Comparison of ENCODE assay signal across 27 cellular contexts in the genomic region with DNA sequence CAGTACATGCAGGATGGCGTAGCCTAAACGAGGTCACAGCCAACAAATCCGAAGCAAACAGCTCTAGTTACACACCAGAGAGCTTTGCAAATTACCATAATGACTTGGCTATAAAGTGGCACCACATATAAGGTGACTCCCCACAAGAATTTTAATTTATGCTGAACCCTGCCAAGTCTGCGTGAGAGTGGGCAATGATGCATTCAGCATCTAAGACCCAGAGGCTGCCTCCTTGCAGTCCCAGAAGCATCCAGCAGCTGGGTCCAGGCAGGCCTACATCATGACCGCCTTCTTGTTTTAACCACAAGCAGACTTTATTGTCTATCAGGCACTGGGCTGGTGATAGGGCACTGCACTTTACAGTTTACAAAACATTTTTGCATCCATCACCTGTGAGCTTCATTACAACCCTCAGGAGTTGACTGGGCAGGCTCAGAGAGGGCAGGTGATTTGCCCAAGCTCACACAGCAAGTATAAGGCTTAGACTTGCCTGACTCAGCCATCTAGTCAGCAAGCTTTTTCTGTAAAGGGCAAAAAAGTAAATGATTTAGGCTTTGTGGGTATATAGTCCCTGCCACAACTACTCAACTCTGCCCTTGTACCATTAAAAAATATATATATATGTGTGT.
DNase-seq lines count a peak whose midpoint lies in the region; ATAC-seq and TF ChIP-seq lines count a peak whose summit lies in the region.
"Had no signal": no experiment of that assay in that cellular context is flagged by ENCODE, and none has a peak within 500 bp of the region (broad histone marks: within the 10 kb centered on the region; RNA-seq: fewer than 3 reads in every experiment).

No MANE protein-coding gene starts in this region.

- intact Hi-C loops in sciatic nerve (cut with DNase I): no loop called here

- H3K4me1 Mint-ChIP-seq in effector memory CD8-positive, alpha-beta T cell (ENCODE audit: low read depth in 2 of 2): peaks cover 32 to 36% of the 10 kb centered on the region in 2 donors
- H3K4me1 Mint-ChIP-seq in activated CD8-positive, alpha-beta memory T cell treated with anti-CD3 and anti-CD28 coated beads, Interleukin-2, amount 10 ng/mL, durations not matched to agents 7 days and 5 days: peaks cover 4% of the 10 kb centered on the region

- CTCF ChIA-PET in activated CD8-positive, alpha-beta memory T cell treated with anti-CD3 and anti-CD28 coated beads, Interleukin-2, amount 10 ng/mL, durations not matched to agents 7 days and 5 days (lab: Charles Lee): no interaction called here

- no peaks in the 10 kb centered on the region for H4K20me1 ChIP-seq in smooth muscle cell (ENCODE audit: low read depth)

- DNase-seq in NCI-H446 treated with DMSO at 0.1 percent for 48 hours (lab: John Stamatoyannopoulos, UW): peak; percentile 52
- DNase-seq in NCI-H446 (lab: John Stamatoyannopoulos, UW): no peak
- peak; percentile 14 for DNase-seq in NCI-H1105 treated with DMSO at 0.1 percent for 48 hours (lab: John Stamatoyannopoulos, UW)
- no peak for DNase-seq in effector memory CD8-positive, alpha-beta T cell
- peak; percentile 8 for DNase-seq in sciatic nerve (ENCODE audit: low spot score)
- DNase-seq in NCI-H128 (lab: John Stamatoyannopoulos, UW; ENCODE audit: unreplicated experiment): no peak
- no peak for DNase-seq in smooth muscle cell (lab: John Stamatoyannopoulos, UW; ENCODE audit: unreplicated experiment)
- DNase-seq in activated CD8-positive, alpha-beta memory T cell treated with anti-CD3 and anti-CD28 coated beads, Interleukin-2, amount 10 ng/mL, durations not matched to agents 7 days and 5 days: no peak
- DNase-seq: activated CD4-positive, alpha-beta T cell treated with anti-CD3 and anti-CD28 coated beads for 48 hours; activated naive CD4-positive, alpha-beta T cell treated with anti-CD3 and anti-CD28 coated beads, Interleukin-2, amount 10 ng/mL, durations not matched to agents 7 days and 5 days; activated T-cell treated with anti-CD3 and anti-CD28 coated beads, Interleukin-2, amount 50 U/mL, for 4 hours; AML-193; amygdala; caudate nucleus; CD8-positive, alpha-beta T cell; dermis blood vessel endothelial cell; H7; head of caudate nucleus; kidney glomerular epithelial cell; mammary epithelial cell; NCI-H1417; NCI-H2171 treated with DMSO at 0.1 percent for 48 hours; SK-N-SH had no signal

- no peaks in the 10 kb centered on the region for H3K36me3 ChIP-seq in smooth muscle cell (ENCODE audit: low read depth)
- H3K36me3 ChIP-seq: neural progenitor cell had no signal

- H3K9me3 Mint-ChIP-seq in effector memory CD8-positive, alpha-beta T cell: no peaks in the 10 kb centered on the region
- no peaks in the 10 kb centered on the region for H3K9me3 Mint-ChIP-seq in activated CD8-positive, alpha-beta memory T cell treated with anti-CD3 and anti-CD28 coated beads, Interleukin-2, amount 10 ng/mL, durations not matched to agents 7 days and 5 days (ENCODE audit: low read depth)
- H3K9me3 Mint-ChIP-seq: activated naive CD4-positive, alpha-beta T cell treated with anti-CD3 and anti-CD28 coated beads, Interleukin-2, amount 10 ng/mL, durations not matched to agents 7 days and 5 days; activated T-cell treated with anti-CD3 and anti-CD28 coated beads, Interleukin-2, amount 50 U/mL, for 4 hours; CD8-positive, alpha-beta T cell; neural progenitor cell; type B pancreatic cell had no signal

- H2AFZ ChIP-seq in smooth muscle cell (ENCODE audit: low read depth): no peak overlapping the region
- H2AFZ ChIP-seq: neural progenitor cell had no signal

- no peaks in the 10 kb centered on the region for H3K27me3 ChIP-seq in smooth muscle cell (ENCODE audit: low read depth)
- H3K27me3 ChIP-seq: neural progenitor cell had no signal

- H3K79me2 ChIP-seq in smooth muscle cell (ENCODE audit: low read depth): no peaks in the 10 kb centered on the region

- no peak overlapping the region for H3K4me3 Mint-ChIP-seq in effector memory CD8-positive, alpha-beta T cell
- H3K4me3 Mint-ChIP-seq in activated CD8-positive, alpha-beta memory T cell treated with anti-CD3 and anti-CD28 coated beads, Interleukin-2, amount 10 ng/mL, durations not matched to agents 7 days and 5 days: no peak overlapping the region
- H3K4me3 Mint-ChIP-seq: activated naive CD4-positive, alpha-beta T cell treated with anti-CD3 and anti-CD28 coated beads, Interleukin-2, amount 10 ng/mL, durations not matched to agents 7 days and 5 days; activated T-cell treated with anti-CD3 and anti-CD28 coated beads, Interleukin-2, amount 50 U/mL, for 4 hours; CD8-positive, alpha-beta T cell; neural progenitor cell; type B pancreatic cell had no signal

- peak overlapping the region; percentile 44 to 54 for H3K27ac Mint-ChIP-seq in effector memory CD8-positive, alpha-beta T cell
- no peak overlapping the region for H3K27ac Mint-ChIP-seq in activated CD8-positive, alpha-beta memory T cell treated with anti-CD3 and anti-CD28 coated beads, Interleukin-2, amount 10 ng/mL, durations not matched to agents 7 days and 5 days
- H3K27ac Mint-ChIP-seq: activated naive CD4-positive, alpha-beta T cell treated with anti-CD3 and anti-CD28 coated beads, Interleukin-2, amount 10 ng/mL, durations not matched to agents 7 days and 5 days; CD8-positive, alpha-beta T cell; neural progenitor cell; progenitor cell of endocrine pancreas; type B pancreatic cell had no signal

- no peak overlapping the region for H3K4me3 ChIP-seq in smooth muscle cell
- H3K4me3 ChIP-seq: neural progenitor cell had no signal

- H3K4me2 ChIP-seq in smooth muscle cell: no peak overlapping the region
- H3K4me2 ChIP-seq: neural progenitor cell, SK-N-SH had no signal

- H3K27me3 Mint-ChIP-seq in effector memory CD8-positive, alpha-beta T cell: no peaks in the 10 kb centered on the region
- peaks cover 3% of the 10 kb centered on the region for H3K27me3 Mint-ChIP-seq in activated CD8-positive, alpha-beta memory T cell treated with anti-CD3 and anti-CD28 coated beads, Interleukin-2, amount 10 ng/mL, durations not matched to agents 7 days and 5 days

- no peaks in the 10 kb centered on the region for H3F3A ChIP-seq in smooth muscle cell (ENCODE audit: low read depth)

- peaks cover 3% of the 10 kb centered on the region for H3K36me3 Mint-ChIP-seq in effector memory CD8-positive, alpha-beta T cell (ENCODE audit: insufficient read depth)
- no peaks in the 10 kb centered on the region for H3K36me3 Mint-ChIP-seq in activated CD8-positive, alpha-beta memory T cell treated with anti-CD3 and anti-CD28 coated beads, Interleukin-2, amount 10 ng/mL, durations not matched to agents 7 days and 5 days
- H3K36me3 Mint-ChIP-seq: activated naive CD4-positive, alpha-beta T cell treated with anti-CD3 and anti-CD28 coated beads, Interleukin-2, amount 10 ng/mL, durations not matched to agents 7 days and 5 days; CD8-positive, alpha-beta T cell; neural progenitor cell; type B pancreatic cell had no signal

- H3K9ac ChIP-seq in smooth muscle cell (ENCODE audit: low read depth): no peak overlapping the region
- H3K9ac ChIP-seq: neural progenitor cell, SK-N-SH had no signal

- no peaks in the 10 kb centered on the region for H3K9me3 ChIP-seq in smooth muscle cell (replicated peaks; ENCODE audit: low read depth)
- H3K9me3 ChIP-seq: SK-N-SH had no signal

- H3K27ac ChIP-seq in smooth muscle cell (ENCODE audit: low read depth): no peak overlapping the region
- H3K27ac ChIP-seq: HL-60, neural progenitor cell had no signal

- no peak for TF ChIP-seq CTCF in smooth muscle cell (IDR thresholded peaks at IDR 0.05; ENCODE audit: borderline replicate concordance, insufficient read depth, poor library complexity, severe bottlenecking)

- 75% methylated on average over 5 of the region's 5 CpGs for WGBS in smooth muscle cell (ENCODE audit: low lambda C conversion rate)

- peak; percentile 17 for ATAC-seq in effector memory CD8-positive, alpha-beta T cell (replicated peaks)
- no peak for ATAC-seq in sciatic nerve
- ATAC-seq in activated CD8-positive, alpha-beta memory T cell treated with anti-CD3 and anti-CD28 coated beads, Interleukin-2, amount 10 ng/mL, durations not matched to agents 7 days and 5 days: no peak
- ATAC-seq: activated T-cell treated with anti-CD3 and anti-CD28 coated beads, Interleukin-2, amount 50 U/mL, for 4 hours; CD8-positive, alpha-beta T cell had no signal

- H3K4me1 ChIP-seq in smooth muscle cell (ENCODE audit: low read depth): no peaks in the 10 kb centered on the region
- H3K4me1 ChIP-seq: neural progenitor cell had no signal

Comparison
In these comparisons a context has a peak if more than half of its experiments do, and no peak if none do; other contexts are left out.
1. DNase-seq: peak in NCI-H446 treated with DMSO at 0.1 percent for 48 hours (single experiment), NCI-H1105 treated with DMSO at 0.1 percent for 48 hours (single experiment) and sciatic nerve (single experiment); none in NCI-H446 (0 of 2), effector memory CD8-positive, alpha-beta T cell (0 of 3), NCI-H128 (single experiment), smooth muscle cell (single experiment) and activated CD8-positive, alpha-beta memory T cell treated with anti-CD3 and anti-CD28 coated beads, Interleukin-2, amount 10 ng/mL, durations not matched to agents 7 days and 5 days (single experiment).